In genomic region chr4:56386091-56386490, GRCh38 we compare ENCODE assay signal across 1 cellular context.
TF ChIP-seq lines count a peak whose summit lies in the region.

No MANE protein-coding gene starts in this region.

TF ChIP-seq in A549, 52 proteins besides CTCF, POLR2A, EP300 and RAD21 (continued from another document):
- no peak for TF ChIP-seq PBX3 (IDR thresholded peaks at IDR 0.05)
